9 cellular contexts compared by ENCODE assay signal in the genomic region with DNA sequence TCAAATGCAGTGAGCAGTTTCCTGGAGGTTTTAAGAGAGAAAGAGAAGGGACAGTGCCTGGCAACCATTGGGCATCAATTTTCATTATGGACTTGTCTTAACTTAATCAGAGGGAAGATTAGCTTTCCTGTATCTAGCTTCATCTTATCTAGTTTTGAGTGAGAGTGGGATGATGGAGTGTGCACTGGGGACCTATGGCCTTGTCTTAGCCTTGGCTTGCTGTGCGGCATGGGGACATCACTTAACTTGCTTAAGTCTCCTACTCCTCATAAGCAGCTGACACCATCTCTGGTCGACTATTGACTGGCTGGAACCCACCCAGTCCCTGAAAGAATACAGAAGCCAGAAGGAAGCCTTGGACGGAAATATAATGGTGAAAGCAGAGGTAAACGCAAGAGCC.
"Had no signal": no experiment of that assay in that cellular context is flagged by ENCODE, and none has a peak within 500 bp of the region (broad histone marks: within the 10 kb centered on the region; RNA-seq: fewer than 3 reads in every experiment).

No MANE protein-coding gene starts in this region.

- H3K4me1 Mint-ChIP-seq: GM23338 had no signal

- H3K4me2 ChIP-seq: GM23338 had no signal

- H3K9me3 Mint-ChIP-seq: H9 had no signal

- H3K4me3 ChIP-seq: GM23248, GM23338, HAP-1 had no signal

- H3K4me1 ChIP-seq: HAP-1 had no signal

- H3K36me3 ChIP-seq: HAP-1 had no signal

- H3K27ac ChIP-seq: GM23248 had no signal

- H3K27ac Mint-ChIP-seq: GM23338, H9, HFFc6 had no signal

- H3K4me3 Mint-ChIP-seq: GM23338, H9, HFFc6 had no signal

- H2AFZ ChIP-seq: GM23248, GM23338 had no signal

- H3K9ac ChIP-seq: GM23248 had no signal

- ATAC-seq: GM23338, HCT116 had no signal

- DNase-seq: GM23248, GOT3, H7, H9, HCEC 1CT, HFFc6 had no signal
